In genomic region chr2:144239726-144240125, GRCh38 we compare ENCODE assay signal across 1 cellular context.
TF ChIP-seq lines count a peak whose summit lies in the region.

No MANE protein-coding gene starts in this region.

TF ChIP-seq in GM23338, 12 proteins besides CTCF, POLR2A, EP300 and RAD21 (continued from another document):
- no peak for TF ChIP-seq REST (IDR thresholded peaks at IDR 0.05; ENCODE audit: unreplicated experiment)
- no peak for TF ChIP-seq JUNB (IDR thresholded peaks at IDR 0.05; ENCODE audit: unreplicated experiment)
- no peak for TF ChIP-seq ZNF462 (CRISPR knock-in tag; IDR thresholded peaks at IDR 0.05)
- TF ChIP-seq ZNF114 (CRISPR knock-in tag; IDR thresholded peaks at IDR 0.05), result no peak
